In genomic region chr13:70424928-70425327, GRCh38 we compare ENCODE assay signal across 14 cellular contexts.
"Had no signal": no experiment of that assay in that cellular context is flagged by ENCODE, and none has a peak within 500 bp of the region (broad histone marks: within the 10 kb centered on the region; RNA-seq: fewer than 3 reads in every experiment).

No MANE protein-coding gene starts in this region.

- H3K4me1 Mint-ChIP-seq: activated naive CD8-positive, alpha-beta T cell treated with anti-CD3 and anti-CD28 coated beads for 36 hours; neural crest cell had no signal

- H3K27ac Mint-ChIP-seq: activated CD4-positive, alpha-beta memory T cell treated with anti-CD3 and anti-CD28 coated beads for 36 hours; activated naive CD8-positive, alpha-beta T cell treated with anti-CD3 and anti-CD28 coated beads for 36 hours; activated T-cell treated with anti-CD3 and anti-CD28 coated beads, Interleukin-2, amount 50 U/mL, for 72 hours; dendritic cell treated with granulocyte-macrophage colony-stimulating factor and Interleukin-4, amounts not matched to agents 40 ng/mL and 50 ng/mL, for 4 days; effector memory CD8-positive, alpha-beta T cell had no signal

- H3K4me1 ChIP-seq: gastroesophageal sphincter, stomach had no signal

- DNase-seq: activated CD4-positive, alpha-beta memory T cell treated with anti-CD3 and anti-CD28 coated beads for 36 hours; activated CD4-positive, CD25-positive, alpha-beta regulatory T cell treated with anti-CD3 and anti-CD28 coated beads, Interleukin-2, amount 50 U/mL, for 72 hours; activated CD8-positive, alpha-beta memory T cell treated with anti-CD3 and anti-CD28 coated beads, Interleukin-2, amount 50 U/mL, for 4 hours; activated gamma-delta T cell treated with Interleukin-2 at 50 U/mL for 16 hours; activated naive CD8-positive, alpha-beta T cell treated with anti-CD3 and anti-CD28 coated beads for 36 hours; activated T-cell treated with anti-CD3 and anti-CD28 coated beads, Interleukin-2, amount 50 U/mL, for 72 hours; cerebellar nuclear complex; effector memory CD8-positive, alpha-beta T cell; kidney glomerular epithelial cell had no signal

- H3K27me3 ChIP-seq: gastroesophageal sphincter, stomach had no signal

- H3K4me3 ChIP-seq: gastroesophageal sphincter, thoracic aorta had no signal

- H3K36me3 Mint-ChIP-seq: activated CD4-positive, alpha-beta memory T cell treated with anti-CD3 and anti-CD28 coated beads for 36 hours; activated naive CD8-positive, alpha-beta T cell treated with anti-CD3 and anti-CD28 coated beads for 36 hours had no signal

- H3K9me3 ChIP-seq: gastroesophageal sphincter, stomach, thoracic aorta had no signal

- H3K9me3 Mint-ChIP-seq: activated CD4-positive, alpha-beta memory T cell treated with anti-CD3 and anti-CD28 coated beads for 36 hours; neural crest cell had no signal

- H3K27me3 Mint-ChIP-seq: activated CD4-positive, alpha-beta memory T cell treated with anti-CD3 and anti-CD28 coated beads for 36 hours; activated naive CD8-positive, alpha-beta T cell treated with anti-CD3 and anti-CD28 coated beads for 36 hours; dendritic cell treated with granulocyte-macrophage colony-stimulating factor and Interleukin-4, amounts not matched to agents 40 ng/mL and 50 ng/mL, for 4 days; effector memory CD8-positive, alpha-beta T cell had no signal

- ATAC-seq: activated T-cell treated with anti-CD3 and anti-CD28 coated beads, Interleukin-2, amount 50 U/mL, for 72 hours; effector memory CD8-positive, alpha-beta T cell; gastroesophageal sphincter had no signal

- H3K27ac ChIP-seq: gastroesophageal sphincter, stomach, thoracic aorta had no signal

- H3K36me3 ChIP-seq: gastroesophageal sphincter, stomach, thoracic aorta had no signal

- H3K4me3 Mint-ChIP-seq: activated CD4-positive, alpha-beta memory T cell treated with anti-CD3 and anti-CD28 coated beads for 36 hours; activated naive CD8-positive, alpha-beta T cell treated with anti-CD3 and anti-CD28 coated beads for 36 hours; activated T-cell treated with anti-CD3 and anti-CD28 coated beads, Interleukin-2, amount 50 U/mL, for 72 hours; dendritic cell treated with granulocyte-macrophage colony-stimulating factor and Interleukin-4, amounts not matched to agents 40 ng/mL and 50 ng/mL, for 4 days; effector memory CD8-positive, alpha-beta T cell; neural crest cell had no signal
